1 cellular context compared by ENCODE assay signal in the genomic region with DNA sequence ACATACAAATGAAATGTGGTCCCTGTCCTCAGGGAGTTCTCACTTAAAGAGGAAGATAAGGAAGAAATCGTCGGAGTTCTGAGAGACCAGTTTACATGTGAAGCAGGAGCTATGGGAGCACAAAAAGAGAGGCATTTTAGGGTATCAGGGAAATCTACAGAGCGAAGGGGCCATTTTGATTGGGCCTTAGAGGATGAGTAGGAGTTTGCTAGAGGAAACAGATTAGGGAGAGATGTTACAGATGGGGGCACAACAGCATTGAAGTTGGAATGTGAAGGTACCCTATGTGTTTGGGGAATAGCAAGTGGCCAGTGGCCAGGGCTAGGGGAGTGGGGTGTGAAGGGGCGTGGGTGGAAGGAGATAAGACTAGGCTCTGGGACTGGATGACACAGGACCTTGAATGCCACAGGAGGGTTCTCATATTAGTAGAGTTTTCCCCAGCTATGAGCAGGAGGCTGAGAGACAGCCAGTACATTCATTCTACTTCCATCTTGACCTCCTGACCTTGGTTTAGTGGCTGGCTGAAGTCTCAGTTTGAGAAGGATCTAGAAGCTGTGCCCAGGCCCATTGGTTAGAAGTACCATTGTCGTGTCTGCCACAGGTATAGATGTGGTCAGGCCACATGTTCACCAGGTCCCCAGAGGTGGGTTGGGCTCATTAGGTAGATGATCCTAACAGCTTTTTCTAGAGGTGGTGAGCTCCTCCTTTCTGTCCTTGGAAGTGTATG.
TF ChIP-seq lines count a peak whose summit lies in the region.

No MANE protein-coding gene starts in this region.

TF ChIP-seq in GM12878, 131 proteins besides CTCF, POLR2A, EP300 and RAD21 (continued from another document and continues in another):
- TF ChIP-seq, protein P1, sequence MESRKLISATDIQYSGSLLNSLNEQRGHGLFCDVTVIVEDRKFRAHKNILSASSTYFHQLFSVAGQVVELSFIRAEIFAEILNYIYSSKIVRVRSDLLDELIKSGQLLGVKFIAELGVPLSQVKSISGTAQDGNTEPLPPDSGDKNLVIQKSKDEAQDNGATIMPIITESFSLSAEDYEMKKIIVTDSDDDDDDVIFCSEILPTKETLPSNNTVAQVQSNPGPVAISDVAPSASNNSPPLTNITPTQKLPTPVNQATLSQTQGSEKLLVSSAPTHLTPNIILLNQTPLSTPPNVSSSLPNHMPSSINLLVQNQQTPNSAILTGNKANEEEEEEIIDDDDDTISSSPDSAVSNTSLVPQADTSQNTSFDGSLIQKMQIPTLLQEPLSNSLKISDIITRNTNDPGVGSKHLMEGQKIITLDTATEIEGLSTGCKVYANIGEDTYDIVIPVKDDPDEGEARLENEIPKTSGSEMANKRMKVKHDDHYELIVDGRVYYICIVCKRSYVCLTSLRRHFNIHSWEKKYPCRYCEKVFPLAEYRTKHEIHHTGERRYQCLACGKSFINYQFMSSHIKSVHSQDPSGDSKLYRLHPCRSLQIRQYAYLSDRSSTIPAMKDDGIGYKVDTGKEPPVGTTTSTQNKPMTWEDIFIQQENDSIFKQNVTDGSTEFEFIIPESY (IDR thresholded peaks at IDR 0.05): no peak
- TF ChIP-seq, protein P2, sequence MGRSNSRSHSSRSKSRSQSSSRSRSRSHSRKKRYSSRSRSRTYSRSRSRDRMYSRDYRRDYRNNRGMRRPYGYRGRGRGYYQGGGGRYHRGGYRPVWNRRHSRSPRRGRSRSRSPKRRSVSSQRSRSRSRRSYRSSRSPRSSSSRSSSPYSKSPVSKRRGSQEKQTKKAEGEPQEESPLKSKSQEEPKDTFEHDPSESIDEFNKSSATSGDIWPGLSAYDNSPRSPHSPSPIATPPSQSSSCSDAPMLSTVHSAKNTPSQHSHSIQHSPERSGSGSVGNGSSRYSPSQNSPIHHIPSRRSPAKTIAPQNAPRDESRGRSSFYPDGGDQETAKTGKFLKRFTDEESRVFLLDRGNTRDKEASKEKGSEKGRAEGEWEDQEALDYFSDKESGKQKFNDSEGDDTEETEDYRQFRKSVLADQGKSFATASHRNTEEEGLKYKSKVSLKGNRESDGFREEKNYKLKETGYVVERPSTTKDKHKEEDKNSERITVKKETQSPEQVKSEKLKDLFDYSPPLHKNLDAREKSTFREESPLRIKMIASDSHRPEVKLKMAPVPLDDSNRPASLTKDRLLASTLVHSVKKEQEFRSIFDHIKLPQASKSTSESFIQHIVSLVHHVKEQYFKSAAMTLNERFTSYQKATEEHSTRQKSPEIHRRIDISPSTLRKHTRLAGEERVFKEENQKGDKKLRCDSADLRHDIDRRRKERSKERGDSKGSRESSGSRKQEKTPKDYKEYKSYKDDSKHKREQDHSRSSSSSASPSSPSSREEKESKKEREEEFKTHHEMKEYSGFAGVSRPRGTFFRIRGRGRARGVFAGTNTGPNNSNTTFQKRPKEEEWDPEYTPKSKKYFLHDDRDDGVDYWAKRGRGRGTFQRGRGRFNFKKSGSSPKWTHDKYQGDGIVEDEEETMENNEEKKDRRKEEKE (IDR thresholded peaks at IDR 0.05): no peak
- TF ChIP-seq, protein P3, sequence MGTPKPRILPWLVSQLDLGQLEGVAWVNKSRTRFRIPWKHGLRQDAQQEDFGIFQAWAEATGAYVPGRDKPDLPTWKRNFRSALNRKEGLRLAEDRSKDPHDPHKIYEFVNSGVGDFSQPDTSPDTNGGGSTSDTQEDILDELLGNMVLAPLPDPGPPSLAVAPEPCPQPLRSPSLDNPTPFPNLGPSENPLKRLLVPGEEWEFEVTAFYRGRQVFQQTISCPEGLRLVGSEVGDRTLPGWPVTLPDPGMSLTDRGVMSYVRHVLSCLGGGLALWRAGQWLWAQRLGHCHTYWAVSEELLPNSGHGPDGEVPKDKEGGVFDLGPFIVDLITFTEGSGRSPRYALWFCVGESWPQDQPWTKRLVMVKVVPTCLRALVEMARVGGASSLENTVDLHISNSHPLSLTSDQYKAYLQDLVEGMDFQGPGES (IDR thresholded peaks at IDR 0.05): no peak
- TF ChIP-seq, protein P4, sequence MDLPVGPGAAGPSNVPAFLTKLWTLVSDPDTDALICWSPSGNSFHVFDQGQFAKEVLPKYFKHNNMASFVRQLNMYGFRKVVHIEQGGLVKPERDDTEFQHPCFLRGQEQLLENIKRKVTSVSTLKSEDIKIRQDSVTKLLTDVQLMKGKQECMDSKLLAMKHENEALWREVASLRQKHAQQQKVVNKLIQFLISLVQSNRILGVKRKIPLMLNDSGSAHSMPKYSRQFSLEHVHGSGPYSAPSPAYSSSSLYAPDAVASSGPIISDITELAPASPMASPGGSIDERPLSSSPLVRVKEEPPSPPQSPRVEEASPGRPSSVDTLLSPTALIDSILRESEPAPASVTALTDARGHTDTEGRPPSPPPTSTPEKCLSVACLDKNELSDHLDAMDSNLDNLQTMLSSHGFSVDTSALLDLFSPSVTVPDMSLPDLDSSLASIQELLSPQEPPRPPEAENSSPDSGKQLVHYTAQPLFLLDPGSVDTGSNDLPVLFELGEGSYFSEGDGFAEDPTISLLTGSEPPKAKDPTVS (IDR thresholded peaks at IDR 0.05; ENCODE audit: low read depth, low read length): no peak
- TF ChIP-seq NBN (IDR thresholded peaks at IDR 0.05): no peak
- no peak for TF ChIP-seq ZNF24 (IDR thresholded peaks at IDR 0.05)
- TF ChIP-seq FOXK2 (IDR thresholded peaks at IDR 0.05): no peak
- 0 out of 2 replicates have a peak, but pooled peaks have one; percentile 23 for TF ChIP-seq RAD51 (IDR thresholded peaks at IDR 0.05)
- TF ChIP-seq, protein P5, sequence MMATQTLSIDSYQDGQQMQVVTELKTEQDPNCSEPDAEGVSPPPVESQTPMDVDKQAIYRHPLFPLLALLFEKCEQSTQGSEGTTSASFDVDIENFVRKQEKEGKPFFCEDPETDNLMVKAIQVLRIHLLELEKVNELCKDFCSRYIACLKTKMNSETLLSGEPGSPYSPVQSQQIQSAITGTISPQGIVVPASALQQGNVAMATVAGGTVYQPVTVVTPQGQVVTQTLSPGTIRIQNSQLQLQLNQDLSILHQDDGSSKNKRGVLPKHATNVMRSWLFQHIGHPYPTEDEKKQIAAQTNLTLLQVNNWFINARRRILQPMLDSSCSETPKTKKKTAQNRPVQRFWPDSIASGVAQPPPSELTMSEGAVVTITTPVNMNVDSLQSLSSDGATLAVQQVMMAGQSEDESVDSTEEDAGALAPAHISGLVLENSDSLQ (IDR thresholded peaks at IDR 0.05): 0 out of 2 replicates have a peak, but pooled peaks have one; percentile 23
- no peak for TF ChIP-seq SUZ12 (IDR thresholded peaks at IDR 0.05; ENCODE audit: unreplicated experiment)
- TF ChIP-seq, protein P6, sequence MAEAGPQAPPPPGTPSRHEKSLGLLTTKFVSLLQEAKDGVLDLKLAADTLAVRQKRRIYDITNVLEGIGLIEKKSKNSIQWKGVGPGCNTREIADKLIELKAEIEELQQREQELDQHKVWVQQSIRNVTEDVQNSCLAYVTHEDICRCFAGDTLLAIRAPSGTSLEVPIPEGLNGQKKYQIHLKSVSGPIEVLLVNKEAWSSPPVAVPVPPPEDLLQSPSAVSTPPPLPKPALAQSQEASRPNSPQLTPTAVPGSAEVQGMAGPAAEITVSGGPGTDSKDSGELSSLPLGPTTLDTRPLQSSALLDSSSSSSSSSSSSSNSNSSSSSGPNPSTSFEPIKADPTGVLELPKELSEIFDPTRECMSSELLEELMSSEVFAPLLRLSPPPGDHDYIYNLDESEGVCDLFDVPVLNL (IDR thresholded peaks at IDR 0.05; ENCODE audit: low read depth, low read length): no peak
- no peak for TF ChIP-seq CHD2 (IDR thresholded peaks at IDR 0.05; ENCODE audit: borderline replicate concordance, low read depth, low read length)
- TF ChIP-seq GATAD2B (conservative IDR thresholded peaks at IDR 0.05; ENCODE audit: low read depth): 0 out of 2 replicates have a peak, but pooled peaks have one; percentile 35
- TF ChIP-seq NR2C2 (IDR thresholded peaks at IDR 0.05; ENCODE audit: borderline replicate concordance, control insufficient read depth, insufficient read length, low read depth): no peak
- TF ChIP-seq, protein P7, sequence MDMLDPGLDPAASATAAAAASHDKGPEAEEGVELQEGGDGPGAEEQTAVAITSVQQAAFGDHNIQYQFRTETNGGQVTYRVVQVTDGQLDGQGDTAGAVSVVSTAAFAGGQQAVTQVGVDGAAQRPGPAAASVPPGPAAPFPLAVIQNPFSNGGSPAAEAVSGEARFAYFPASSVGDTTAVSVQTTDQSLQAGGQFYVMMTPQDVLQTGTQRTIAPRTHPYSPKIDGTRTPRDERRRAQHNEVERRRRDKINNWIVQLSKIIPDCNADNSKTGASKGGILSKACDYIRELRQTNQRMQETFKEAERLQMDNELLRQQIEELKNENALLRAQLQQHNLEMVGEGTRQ (IDR thresholded peaks at IDR 0.05; ENCODE audit: borderline replicate concordance, low read depth, low read length): no peak
- TF ChIP-seq, protein P8, sequence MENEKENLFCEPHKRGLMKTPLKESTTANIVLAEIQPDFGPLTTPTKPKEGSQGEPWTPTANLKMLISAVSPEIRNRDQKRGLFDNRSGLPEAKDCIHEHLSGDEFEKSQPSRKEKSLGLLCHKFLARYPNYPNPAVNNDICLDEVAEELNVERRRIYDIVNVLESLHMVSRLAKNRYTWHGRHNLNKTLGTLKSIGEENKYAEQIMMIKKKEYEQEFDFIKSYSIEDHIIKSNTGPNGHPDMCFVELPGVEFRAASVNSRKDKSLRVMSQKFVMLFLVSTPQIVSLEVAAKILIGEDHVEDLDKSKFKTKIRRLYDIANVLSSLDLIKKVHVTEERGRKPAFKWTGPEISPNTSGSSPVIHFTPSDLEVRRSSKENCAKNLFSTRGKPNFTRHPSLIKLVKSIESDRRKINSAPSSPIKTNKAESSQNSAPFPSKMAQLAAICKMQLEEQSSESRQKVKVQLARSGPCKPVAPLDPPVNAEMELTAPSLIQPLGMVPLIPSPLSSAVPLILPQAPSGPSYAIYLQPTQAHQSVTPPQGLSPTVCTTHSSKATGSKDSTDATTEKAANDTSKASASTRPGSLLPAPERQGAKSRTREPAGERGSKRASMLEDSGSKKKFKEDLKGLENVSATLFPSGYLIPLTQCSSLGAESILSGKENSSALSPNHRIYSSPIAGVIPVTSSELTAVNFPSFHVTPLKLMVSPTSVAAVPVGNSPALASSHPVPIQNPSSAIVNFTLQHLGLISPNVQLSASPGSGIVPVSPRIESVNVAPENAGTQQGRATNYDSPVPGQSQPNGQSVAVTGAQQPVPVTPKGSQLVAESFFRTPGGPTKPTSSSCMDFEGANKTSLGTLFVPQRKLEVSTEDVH (IDR thresholded peaks at IDR 0.05; ENCODE audit: low read depth, partially characterized antibody): no peak
- TF ChIP-seq, protein P9, sequence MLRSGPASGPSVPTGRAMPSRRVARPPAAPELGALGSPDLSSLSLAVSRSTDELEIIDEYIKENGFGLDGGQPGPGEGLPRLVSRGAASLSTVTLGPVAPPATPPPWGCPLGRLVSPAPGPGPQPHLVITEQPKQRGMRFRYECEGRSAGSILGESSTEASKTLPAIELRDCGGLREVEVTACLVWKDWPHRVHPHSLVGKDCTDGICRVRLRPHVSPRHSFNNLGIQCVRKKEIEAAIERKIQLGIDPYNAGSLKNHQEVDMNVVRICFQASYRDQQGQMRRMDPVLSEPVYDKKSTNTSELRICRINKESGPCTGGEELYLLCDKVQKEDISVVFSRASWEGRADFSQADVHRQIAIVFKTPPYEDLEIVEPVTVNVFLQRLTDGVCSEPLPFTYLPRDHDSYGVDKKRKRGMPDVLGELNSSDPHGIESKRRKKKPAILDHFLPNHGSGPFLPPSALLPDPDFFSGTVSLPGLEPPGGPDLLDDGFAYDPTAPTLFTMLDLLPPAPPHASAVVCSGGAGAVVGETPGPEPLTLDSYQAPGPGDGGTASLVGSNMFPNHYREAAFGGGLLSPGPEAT (IDR thresholded peaks at IDR 0.05; ENCODE audit: low read depth): no peak
- no peak for TF ChIP-seq BRCA1 (IDR thresholded peaks at IDR 0.05; ENCODE audit: low read depth, low read length)
- TF ChIP-seq POLR2AphosphoS5 (IDR thresholded peaks at IDR 0.05; ENCODE audit: low read length): no peak
- TF ChIP-seq ZSCAN29 (IDR thresholded peaks at IDR 0.05): no peak
- TF ChIP-seq MTA3 (IDR thresholded peaks at IDR 0.05; ENCODE audit: borderline replicate concordance, low read length): no peak
- TF ChIP-seq, protein P10, sequence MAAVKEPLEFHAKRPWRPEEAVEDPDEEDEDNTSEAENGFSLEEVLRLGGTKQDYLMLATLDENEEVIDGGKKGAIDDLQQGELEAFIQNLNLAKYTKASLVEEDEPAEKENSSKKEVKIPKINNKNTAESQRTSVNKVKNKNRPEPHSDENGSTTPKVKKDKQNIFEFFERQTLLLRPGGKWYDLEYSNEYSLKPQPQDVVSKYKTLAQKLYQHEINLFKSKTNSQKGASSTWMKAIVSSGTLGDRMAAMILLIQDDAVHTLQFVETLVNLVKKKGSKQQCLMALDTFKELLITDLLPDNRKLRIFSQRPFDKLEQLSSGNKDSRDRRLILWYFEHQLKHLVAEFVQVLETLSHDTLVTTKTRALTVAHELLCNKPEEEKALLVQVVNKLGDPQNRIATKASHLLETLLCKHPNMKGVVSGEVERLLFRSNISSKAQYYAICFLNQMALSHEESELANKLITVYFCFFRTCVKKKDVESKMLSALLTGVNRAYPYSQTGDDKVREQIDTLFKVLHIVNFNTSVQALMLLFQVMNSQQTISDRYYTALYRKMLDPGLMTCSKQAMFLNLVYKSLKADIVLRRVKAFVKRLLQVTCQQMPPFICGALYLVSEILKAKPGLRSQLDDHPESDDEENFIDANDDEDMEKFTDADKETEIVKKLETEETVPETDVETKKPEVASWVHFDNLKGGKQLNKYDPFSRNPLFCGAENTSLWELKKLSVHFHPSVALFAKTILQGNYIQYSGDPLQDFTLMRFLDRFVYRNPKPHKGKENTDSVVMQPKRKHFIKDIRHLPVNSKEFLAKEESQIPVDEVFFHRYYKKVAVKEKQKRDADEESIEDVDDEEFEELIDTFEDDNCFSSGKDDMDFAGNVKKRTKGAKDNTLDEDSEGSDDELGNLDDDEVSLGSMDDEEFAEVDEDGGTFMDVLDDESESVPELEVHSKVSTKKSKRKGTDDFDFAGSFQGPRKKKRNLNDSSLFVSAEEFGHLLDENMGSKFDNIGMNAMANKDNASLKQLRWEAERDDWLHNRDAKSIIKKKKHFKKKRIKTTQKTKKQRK (IDR thresholded peaks at IDR 0.05; ENCODE audit: low read depth, low read length): no peak
- TF ChIP-seq, protein P11, sequence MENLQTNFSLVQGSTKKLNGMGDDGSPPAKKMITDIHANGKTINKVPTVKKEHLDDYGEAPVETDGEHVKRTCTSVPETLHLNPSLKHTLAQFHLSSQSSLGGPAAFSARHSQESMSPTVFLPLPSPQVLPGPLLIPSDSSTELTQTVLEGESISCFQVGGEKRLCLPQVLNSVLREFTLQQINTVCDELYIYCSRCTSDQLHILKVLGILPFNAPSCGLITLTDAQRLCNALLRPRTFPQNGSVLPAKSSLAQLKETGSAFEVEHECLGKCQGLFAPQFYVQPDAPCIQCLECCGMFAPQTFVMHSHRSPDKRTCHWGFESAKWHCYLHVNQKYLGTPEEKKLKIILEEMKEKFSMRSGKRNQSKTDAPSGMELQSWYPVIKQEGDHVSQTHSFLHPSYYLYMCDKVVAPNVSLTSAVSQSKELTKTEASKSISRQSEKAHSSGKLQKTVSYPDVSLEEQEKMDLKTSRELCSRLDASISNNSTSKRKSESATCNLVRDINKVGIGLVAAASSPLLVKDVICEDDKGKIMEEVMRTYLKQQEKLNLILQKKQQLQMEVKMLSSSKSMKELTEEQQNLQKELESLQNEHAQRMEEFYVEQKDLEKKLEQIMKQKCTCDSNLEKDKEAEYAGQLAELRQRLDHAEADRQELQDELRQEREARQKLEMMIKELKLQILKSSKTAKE (IDR thresholded peaks at IDR 0.05; ENCODE audit: low read depth, poor library complexity, severe bottlenecking): peak; percentile 88
- no peak for TF ChIP-seq FOXM1 (IDR thresholded peaks at IDR 0.05; ENCODE audit: low read depth, low read length)
